In genomic region chr3:134074001-134074789, GRCh38 we compare ENCODE assay signal across 20 cellular contexts. TPM values are rescaled to one million over a fixed set of nuclear protein-coding genes. Genes with fewer than 3 reads are reported as not detected.
"Had no signal": no experiment of that assay in that cellular context is flagged by ENCODE, and none has a peak within 500 bp of the region (broad histone marks: within the 10 kb centered on the region; RNA-seq: fewer than 3 reads in every experiment).

No MANE protein-coding gene starts in this region.

- DNase-seq: activated B cell treated with CpG ODN at 0.5 μM for 24 hours; activated CD4-positive, alpha-beta T cell treated with anti-CD3 and anti-CD28 coated beads for 48 hours; activated CD8-positive, alpha-beta T cell treated with anti-CD3 and anti-CD28 coated beads, Interleukin-2, amount 10 ng/mL, durations not matched to agents 7 days and 5 days; activated gamma-delta T cell; adrenal gland; midbrain; nephron progenitor cell; SHP77 treated with DMSO at 0.1 percent for 48 hours; SK-N-SH; stimulated activated CD4-positive, alpha-beta T cell treated with anti-CD3 and anti-CD28 coated beads, Interleukin-12 subunit alpha, Interleukin-12 subunit beta, amount 100 ng/mL, for 4 hours; stimulated activated CD4-positive, alpha-beta T cell treated with anti-CD3 and anti-CD28 coated beads, Interleukin-1b, Interleukin-23, amount 100 ng/mL, for 48 hours; T-helper 1 cell; T-helper 9 cell; uterus had no signal

- H3K27ac Mint-ChIP-seq: activated B cell treated with CpG ODN at 0.5 μM for 24 hours; activated CD8-positive, alpha-beta T cell treated with anti-CD3 and anti-CD28 coated beads, Interleukin-2, amount 10 ng/mL, durations not matched to agents 7 days and 5 days; activated naive CD4-positive, alpha-beta T cell treated with anti-CD3 and anti-CD28 coated beads, Interleukin-2, amount 50 U/mL, for 72 hours; nephron progenitor cell; progenitor cell of endocrine pancreas; stimulated activated naive CD8-positive, alpha-beta T cell treated with anti-CD3 and anti-CD28 coated beads, Interleukin-15, Interleukin-2, amounts not matched to agents 100 ng/mL and 50 ng/mL, for 24 hours had no signal

- H3K36me3 Mint-ChIP-seq: activated naive CD4-positive, alpha-beta T cell treated with anti-CD3 and anti-CD28 coated beads, Interleukin-2, amount 50 U/mL, for 72 hours had no signal

- H3K4me3 Mint-ChIP-seq: activated B cell treated with CpG ODN at 0.5 μM for 24 hours; activated CD8-positive, alpha-beta T cell treated with anti-CD3 and anti-CD28 coated beads, Interleukin-2, amount 10 ng/mL, durations not matched to agents 7 days and 5 days; nephron progenitor cell; stimulated activated naive CD8-positive, alpha-beta T cell treated with anti-CD3 and anti-CD28 coated beads, Interleukin-15, Interleukin-2, amounts not matched to agents 100 ng/mL and 50 ng/mL, for 24 hours had no signal

- H3K4me1 ChIP-seq: adrenal gland, uterus had no signal

- H3K9me3 Mint-ChIP-seq: activated B cell treated with CpG ODN at 0.5 μM for 24 hours; activated naive CD4-positive, alpha-beta T cell treated with anti-CD3 and anti-CD28 coated beads, Interleukin-2, amount 50 U/mL, for 72 hours; stimulated activated naive CD8-positive, alpha-beta T cell treated with anti-CD3 and anti-CD28 coated beads, Interleukin-15, Interleukin-2, amounts not matched to agents 100 ng/mL and 50 ng/mL, for 24 hours had no signal

- H3K27me3 ChIP-seq: adrenal gland, dorsolateral prefrontal cortex, uterus had no signal

- H3K4me1 Mint-ChIP-seq: activated B cell treated with CpG ODN at 0.5 μM for 24 hours had no signal

- H3K4me3 ChIP-seq: adrenal gland, dorsolateral prefrontal cortex, uterus had no signal

- H3K27me3 Mint-ChIP-seq: progenitor cell of endocrine pancreas; stimulated activated naive CD8-positive, alpha-beta T cell treated with anti-CD3 and anti-CD28 coated beads, Interleukin-15, Interleukin-2, amounts not matched to agents 100 ng/mL and 50 ng/mL, for 24 hours had no signal

- ATAC-seq: activated CD8-positive, alpha-beta T cell treated with anti-CD3 and anti-CD28 coated beads, Interleukin-2, amount 10 ng/mL, durations not matched to agents 7 days and 5 days; activated naive CD4-positive, alpha-beta T cell treated with anti-CD3 and anti-CD28 coated beads, Interleukin-2, amount 50 U/mL, for 72 hours had no signal

- H3K9me3 ChIP-seq: adrenal gland, SK-N-SH, uterus had no signal

- H3K9ac ChIP-seq: SK-N-SH had no signal

- H3K27ac ChIP-seq: adrenal gland, dorsolateral prefrontal cortex, uterus had no signal

- H3K36me3 ChIP-seq: adrenal gland, uterus had no signal

RNA-seq across cellular contexts. Expression of gene SLCO2A1, which starts 44.5 kb away (rescaled TPM):
- total RNA-seq: activated B cell treated with CpG ODN at 0.5 μM for 24 hours; activated CD8-positive, alpha-beta T cell treated with anti-CD3 and anti-CD28 coated beads, Interleukin-2, amount 10 ng/mL, durations not matched to agents 7 days and 5 days; activated naive CD4-positive, alpha-beta T cell treated with anti-CD3 and anti-CD28 coated beads, Interleukin-2, amount 50 U/mL, for 72 hours; bronchial epithelial cell; myocyte had no signal
